Comparison of ENCODE assay signal across 3 cellular contexts in genomic region chr1:112721294-112721693, GRCh38.
TF ChIP-seq lines count a peak whose summit lies in the region.

No MANE protein-coding gene starts in this region.

TF ChIP-seq in HEK293, 187 proteins besides CTCF, POLR2A, EP300 and RAD21:
- TF ChIP-seq ZNF121 (tag by site-specific recombination; IDR thresholded peaks at IDR 0.05): peak; percentile 84

TF ChIP-seq in WTC11, 78 proteins besides CTCF, POLR2A, EP300 and RAD21:
- peak; percentile 59; the same call in 1 of the 2 replicates for TF ChIP-seq ZNF121 (CRISPR knock-in tag; IDR thresholded peaks at IDR 0.05)

TF ChIP-seq in K562, 482 proteins besides CTCF, POLR2A, EP300 and RAD21:
- TF ChIP-seq ZNF121 (CRISPR knock-in tag; conservative IDR thresholded peaks at IDR 0.05): 0 out of 2 replicates have a peak, but pooled peaks have one; percentile 24
